In genomic region chr18:8657873-8658521, GRCh38 we compare ENCODE assay signal across 1 cellular context.
TF ChIP-seq lines count a peak whose summit lies in the region.

No MANE protein-coding gene starts in this region.

TF ChIP-seq in K562, 482 proteins besides CTCF, POLR2A, EP300 and RAD21 (continued from another document):
- TF ChIP-seq HBP1 (CRISPR knock-in tag; IDR thresholded peaks at IDR 0.05) = no peak
- peak; percentile 61 for TF ChIP-seq ZNF316 (IDR thresholded peaks at IDR 0.05)
- no peak for TF ChIP-seq RHOXF2B (CRISPR knock-in tag; conservative IDR thresholded peaks at IDR 0.05)
- TF ChIP-seq MAFK (IDR thresholded peaks at IDR 0.05; ENCODE audit: low read length) = peak; percentile 54
- TF ChIP-seq HSF4 (CRISPR knock-in tag; IDR thresholded peaks at IDR 0.05; ENCODE audit: borderline replicate concordance) = no peak
- TF ChIP-seq C11orf30 (IDR thresholded peaks at IDR 0.05; ENCODE audit: low read depth) = peak; percentile 73
- no peak for TF ChIP-seq LEF1 (IDR thresholded peaks at IDR 0.05)
- TF ChIP-seq CSDE1 (IDR thresholded peaks at IDR 0.05) = peak in 1 of 2 experiments; percentile 62; a peak in 1 of 4 replicates
- TF ChIP-seq SMARCE1 (IDR thresholded peaks at IDR 0.05) = no peak
- TF ChIP-seq HDGF (IDR thresholded peaks at IDR 0.05) = no peak
- peak; percentile 51 for TF ChIP-seq MAFG (tag; conservative IDR thresholded peaks at IDR 0.05)
- TF ChIP-seq ZNF121 (CRISPR knock-in tag; conservative IDR thresholded peaks at IDR 0.05) = peak; percentile 27; the same call in 1 of the 2 replicates
- no peak for TF ChIP-seq ARHGAP35 (IDR thresholded peaks at IDR 0.05; ENCODE audit: partially characterized antibody)
